ENCODE assay signal across 11 cellular contexts in genomic region chr1:40824591-40825429, GRCh38. TPM values are rescaled to one million over a fixed set of nuclear protein-coding genes. Genes with fewer than 3 reads are reported as not detected.
A peak's percentile ranks its signal among the peaks of the same experiment; 100 is the strongest.
DNase-seq lines count a peak whose midpoint lies in the region; ATAC-seq and TF ChIP-seq lines count a peak whose summit lies in the region.
"Had no signal": no experiment of that assay in that cellular context is flagged by ENCODE, and none has a peak within 500 bp of the region (broad histone marks: within the 10 kb centered on the region; RNA-seq: fewer than 3 reads in every experiment).

No MANE protein-coding gene starts in this region.

- TF ChIP-seq POLR2A in erythroblast (IDR thresholded peaks at IDR 0.05; ENCODE audit: low read length) = no peak

- H3K36me3 ChIP-seq in brain microvascular endothelial cell (replicated peaks) (no peaks in the 10 kb centered on the region), lower lobe of right lung (no peaks in the 10 kb centered on the region)
- H3K36me3 ChIP-seq: colonic mucosa had no signal

- intact Hi-C loops in lower lobe of right lung (cut with DNase I) = no loop called here

- H3K4me1 ChIP-seq in lower lobe of right lung = no peaks in the 10 kb centered on the region
- H3K4me1 ChIP-seq: colonic mucosa had no signal

- no peaks in the 10 kb centered on the region for H3K27me3 ChIP-seq in brain microvascular endothelial cell (replicated peaks)
- H3K27me3 ChIP-seq in lower lobe of right lung (ENCODE audit: low read depth) = no peaks in the 10 kb centered on the region
- H3K27me3 ChIP-seq: colonic mucosa had no signal

- in situ Hi-C loops in brain microvascular endothelial cell (cut with HindIII; ENCODE audit: low pct_ligation_motif_present, low sequenced_read_pairs) = no loop called here

- H3K4me3 ChIP-seq in AG04449 (ENCODE audit: low read depth, low read length) = no peak overlapping the region
- H3K4me3 ChIP-seq in brain microvascular endothelial cell (ENCODE audit: low read depth, low read length) = no peak overlapping the region
- no peak overlapping the region for H3K4me3 ChIP-seq in lower lobe of right lung
- H3K4me3 ChIP-seq: colonic mucosa, psoas muscle had no signal

- DNase-seq in AG04449 (ENCODE audit: low read depth, low spot score) = peak; percentile 49
- DNase-seq in HCEC 1CT = peak; percentile 25
- peak; percentile 72 for DNase-seq in brain microvascular endothelial cell
- DNase-seq in lower lobe of right lung = no peak
- DNase-seq in CD1c-positive myeloid dendritic cell (ENCODE audit: extremely low spot score) = no peak
- no peak for DNase-seq in nucleus accumbens (lab: John Stamatoyannopoulos, UW)
- DNase-seq in erythroblast (lab: John Stamatoyannopoulos, UW) = no peak
- DNase-seq: colonic mucosa, NCI-H82, psoas muscle had no signal

- no peaks in the 10 kb centered on the region for H3K9me3 ChIP-seq in lower lobe of right lung
- H3K9me3 ChIP-seq: colonic mucosa, psoas muscle had no signal

- peak overlapping the region; percentile 36 for H3K27ac ChIP-seq in brain microvascular endothelial cell
- peak overlapping the region; percentile 25 for H3K27ac ChIP-seq in lower lobe of right lung
- H3K27ac ChIP-seq: colonic mucosa, psoas muscle had no signal

- TF ChIP-seq CTCF in AG04449 (IDR thresholded peaks at IDR 0.05; ENCODE audit: insufficient read depth, low read length, missing control alignments) = no peak
- no peak for TF ChIP-seq CTCF in brain microvascular endothelial cell (IDR thresholded peaks at IDR 0.05; ENCODE audit: low read depth, low read length, missing control alignments)
- no peak for TF ChIP-seq CTCF in lower lobe of right lung (IDR thresholded peaks at IDR 0.05)

- ATAC-seq in lower lobe of right lung = peak; percentile 7 to 75
- no peak for ATAC-seq in HG03457 (IDR thresholded peaks at IDR 0.05; ENCODE audit: unreplicated experiment)
- ATAC-seq: psoas muscle had no signal

- POLR2A ChIA-PET in AG04449 (lab: Yijun Ruan, JAX) = interaction anchor here (1.5 kb wide), 1 partner anchor 133 kb away, joined by 5 read pairs; the partner anchor contains the start of gene NFYC

- CTCF ChIA-PET in AG04449 (lab: Yijun Ruan, JAX) = interaction anchor here (1.0 to 1.9 kb wide), 4 partner anchors 20 to 125 kb away, joined by 3 to 9 read pairs (median 6); no protein-coding TSS in a partner anchor

RNA-seq across cellular contexts. Expression of gene CITED4, which starts 37.4 kb away (rescaled TPM):
- 13.9 TPM for total RNA-seq in lower lobe of right lung

RNA-seq across cellular contexts. Expression of gene KCNQ4, which starts 41.2 kb away (rescaled TPM):
- total RNA-seq in lower lobe of right lung = 0.89 TPM

Comparison
In these comparisons a context has a peak if more than half of its experiments do, and no peak if none do; other contexts are left out.
1. DNase-seq: peak in AG04449 (single experiment), HCEC 1CT (single experiment) and brain microvascular endothelial cell (single experiment); none in lower lobe of right lung (single experiment), CD1c-positive myeloid dendritic cell (single experiment), nucleus accumbens (0 of 56) and erythroblast (0 of 2).